Comparison of ENCODE assay signal across 20 cellular contexts in the genomic region with DNA sequence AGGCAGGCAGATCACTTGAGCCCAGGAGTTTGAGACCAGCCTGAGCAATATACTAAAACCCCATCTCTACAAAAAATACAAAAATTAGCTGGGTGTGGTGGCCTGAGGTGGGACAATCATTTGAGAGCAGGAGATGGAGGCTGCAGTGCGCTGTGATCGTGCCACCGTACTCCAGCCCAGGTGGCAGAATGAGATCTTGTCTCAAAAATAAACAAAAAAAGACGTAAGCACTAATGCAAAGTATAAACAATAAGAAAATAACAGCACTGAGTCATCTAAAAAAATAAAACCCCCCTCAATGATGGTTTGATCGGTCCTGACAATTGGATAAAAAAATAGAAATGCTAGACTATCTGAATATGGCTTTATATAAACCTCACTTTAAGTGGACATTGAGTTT. TPM values are rescaled to one million over a fixed set of nuclear protein-coding genes. Genes with fewer than 3 reads are reported as not detected.
DNase-seq lines count a peak whose midpoint lies in the region; ATAC-seq and TF ChIP-seq lines count a peak whose summit lies in the region.
"Had no signal": no experiment of that assay in that cellular context is flagged by ENCODE, and none has a peak within 500 bp of the region (broad histone marks: within the 10 kb centered on the region; RNA-seq: fewer than 3 reads in every experiment).

No MANE protein-coding gene starts in this region.

- H3K4me1 Mint-ChIP-seq in CD8-positive, alpha-beta memory T cell: peaks cover 76 to 82% (median 81%) of the 10 kb centered on the region in 3 donors
- H3K4me1 Mint-ChIP-seq in activated CD4-positive, alpha-beta memory T cell treated with anti-CD3 and anti-CD28 coated beads, Interleukin-2, amount 10 ng/mL, durations not matched to agents 7 days and 5 days: peaks cover 68% of the 10 kb centered on the region

- H3K9ac ChIP-seq in BLaER1: no peak overlapping the region

- H3K4me3 Mint-ChIP-seq in CD8-positive, alpha-beta memory T cell: peak overlapping the region; percentile 85 to 98 (median 95)
- H3K4me3 Mint-ChIP-seq in activated CD4-positive, alpha-beta memory T cell treated with anti-CD3 and anti-CD28 coated beads, Interleukin-2, amount 10 ng/mL, durations not matched to agents 7 days and 5 days: peak overlapping the region; percentile 83

- H3K27me3 ChIP-seq in BLaER1 (peaks cover 9% of the 10 kb centered on the region; the same call in 1 of the 2 replicates), lower lobe of right lung (ENCODE audit: low read depth) (no peaks in the 10 kb centered on the region)
- H3K27me3 ChIP-seq in CD8-positive, alpha-beta memory T cell (ENCODE audit: insufficient read depth, low read length, poor library complexity, severe bottlenecking): no peaks in the 10 kb centered on the region
- H3K27me3 ChIP-seq: esophagus squamous epithelium, heart left ventricle, pancreas had no signal

- no peaks in the 10 kb centered on the region for H3K9me3 ChIP-seq in BLaER1
- no peaks in the 10 kb centered on the region for H3K9me3 ChIP-seq in CD8-positive, alpha-beta memory T cell (ENCODE audit: low read length)
- H3K9me3 ChIP-seq in lower lobe of right lung: no peaks in the 10 kb centered on the region
- H3K9me3 ChIP-seq: esophagus squamous epithelium, heart left ventricle, pancreas had no signal

- intact Hi-C loops in lower lobe of right lung (cut with DNase I): loop anchor here (10.0 kb wide), 1 partner anchor 865 kb away; a partner anchor contains a TSS
- intact Hi-C loops in posterior cingulate gyrus (cut with DNase I): no loop called here

- H3K4me1 ChIP-seq in BLaER1: peaks cover 52% of the 10 kb centered on the region
- peaks cover 65% of the 10 kb centered on the region for H3K4me1 ChIP-seq in CD8-positive, alpha-beta memory T cell (ENCODE audit: insufficient read depth, low read length)
- peaks cover 59% of the 10 kb centered on the region for H3K4me1 ChIP-seq in lower lobe of right lung

- no peak for TF ChIP-seq CTCF in lower lobe of right lung (IDR thresholded peaks at IDR 0.05)

- peaks cover 0 to 59% (median 6%) of the 10 kb centered on the region in 3 donors for H3K36me3 Mint-ChIP-seq in CD8-positive, alpha-beta memory T cell
- peaks cover 32% of the 10 kb centered on the region for H3K36me3 Mint-ChIP-seq in activated CD4-positive, alpha-beta memory T cell treated with anti-CD3 and anti-CD28 coated beads, Interleukin-2, amount 10 ng/mL, durations not matched to agents 7 days and 5 days (ENCODE audit: low read depth)

- no peaks in the 10 kb centered on the region for H3K27me3 Mint-ChIP-seq in CD8-positive, alpha-beta memory T cell
- H3K27me3 Mint-ChIP-seq in activated CD4-positive, alpha-beta memory T cell treated with anti-CD3 and anti-CD28 coated beads, Interleukin-2, amount 10 ng/mL, durations not matched to agents 7 days and 5 days: no peaks in the 10 kb centered on the region

- H3K4me3 ChIP-seq in BLaER1 (no peak overlapping the region), lower lobe of right lung (peak overlapping the region; percentile 88)
- peak overlapping the region; percentile 85 for H3K4me3 ChIP-seq in CD8-positive, alpha-beta memory T cell (ENCODE audit: low read length)
- H3K4me3 ChIP-seq: pancreas had no signal

- H3K27ac ChIP-seq in BLaER1 (no peak overlapping the region), lower lobe of right lung (no peak overlapping the region)
- H3K27ac ChIP-seq in CD8-positive, alpha-beta memory T cell (ENCODE audit: low read depth, low read length): no peak overlapping the region
- H3K27ac ChIP-seq: esophagus squamous epithelium, heart left ventricle, HL-60, pancreas, VCaP had no signal

- POLR2A ChIA-PET in CD8-positive, alpha-beta memory T cell (lab: Charles Lee): no interaction called here
- POLR2A ChIA-PET in activated CD4-positive, alpha-beta memory T cell treated with anti-CD3 and anti-CD28 coated beads, Interleukin-2, amount 10 ng/mL, durations not matched to agents 7 days and 5 days (lab: Charles Lee): interaction anchor here (0.7 to 5.3 kb wide), 2 partner anchors 12 to 269 kb away, joined by 4 to 60 read pairs; a partner anchor contains a TSS
- POLR2A ChIA-PET in HEK293T (lab: Yijun Ruan, JAX): no interaction called here

- no peak for ATAC-seq in lower lobe of right lung
- ATAC-seq: heart left ventricle, Panc1, pancreas, SK-N-SH treated with all-trans-retinoic acid at 6 μM for 48 hours had no signal

- H3K9me3 Mint-ChIP-seq in CD8-positive, alpha-beta memory T cell: no peaks in the 10 kb centered on the region
- no peaks in the 10 kb centered on the region for H3K9me3 Mint-ChIP-seq in activated CD4-positive, alpha-beta memory T cell treated with anti-CD3 and anti-CD28 coated beads, Interleukin-2, amount 10 ng/mL, durations not matched to agents 7 days and 5 days
- H3K9me3 Mint-ChIP-seq: mesothelial cell of epicardium had no signal

- H3K36me3 ChIP-seq in BLaER1 (peaks cover 6% of the 10 kb centered on the region), lower lobe of right lung (no peaks in the 10 kb centered on the region)
- no peaks in the 10 kb centered on the region for H3K36me3 ChIP-seq in CD8-positive, alpha-beta memory T cell (ENCODE audit: insufficient read depth, low read length)
- H3K36me3 ChIP-seq: esophagus squamous epithelium, heart left ventricle, pancreas had no signal

- no peak for DNase-seq in CD8-positive, alpha-beta memory T cell
- DNase-seq in activated CD4-positive, alpha-beta memory T cell treated with anti-CD3 and anti-CD28 coated beads, Interleukin-2, amount 10 ng/mL, durations not matched to agents 7 days and 5 days: no peak
- DNase-seq in lower lobe of right lung (no peak), posterior cingulate gyrus (no peak), AML-193 (lab: John Stamatoyannopoulos, UW) (no peak), NCI-H226 (no peak), HEK293T (ENCODE audit: extremely low spot score) (no peak)
- DNase-seq: C1 segment of cervical spinal cord, cortex of kidney, esophagus squamous epithelium, heart left ventricle, NCI-H524, pancreas had no signal

- peak overlapping the region; percentile 38; the same call in 1 of the 2 replicates for H3K4me2 ChIP-seq in BLaER1

- CTCF ChIA-PET in CD8-positive, alpha-beta memory T cell (lab: Charles Lee): interaction anchor here (1.0 to 1.4 kb wide), 2 partner anchors 11 to 17 kb away, joined by 3 to 4 read pairs; no protein-coding TSS in a partner anchor
- CTCF ChIA-PET in activated CD4-positive, alpha-beta memory T cell treated with anti-CD3 and anti-CD28 coated beads, Interleukin-2, amount 10 ng/mL, durations not matched to agents 7 days and 5 days (lab: Charles Lee): interaction anchor here (3.2 to 3.3 kb wide), 2 partner anchors 16 to 268 kb away, joined by 14 to 29 read pairs; a partner anchor contains a TSS
- CTCF ChIA-PET in HEK293T (lab: Yijun Ruan, JAX): interaction anchor here (1.5 kb wide), 1 partner anchor 268 kb away, joined by 4 read pairs; a partner anchor contains a TSS

- peak overlapping the region; percentile 54 to 95 (median 87) for H3K27ac Mint-ChIP-seq in CD8-positive, alpha-beta memory T cell
- H3K27ac Mint-ChIP-seq in activated CD4-positive, alpha-beta memory T cell treated with anti-CD3 and anti-CD28 coated beads, Interleukin-2, amount 10 ng/mL, durations not matched to agents 7 days and 5 days: peak overlapping the region; percentile 64
- H3K27ac Mint-ChIP-seq: mesothelial cell of epicardium had no signal

- H4K20me1 ChIP-seq in BLaER1: peaks cover 78% of the 10 kb centered on the region

TF ChIP-seq in HEK293T, 16 proteins besides CTCF, POLR2A, EP300 and RAD21:
- TF ChIP-seq ARNT (IDR thresholded peaks at IDR 0.05) (no peak), CTBP1 (IDR thresholded peaks at IDR 0.05; ENCODE audit: borderline replicate concordance) (no peak), LEF1 (IDR thresholded peaks at IDR 0.05; ENCODE audit: borderline replicate concordance) (no peak), FOXM1 (IDR thresholded peaks at IDR 0.05; ENCODE audit: borderline replicate concordance) (no peak), SUZ12 (IDR thresholded peaks at IDR 0.05) (no peak), BHLHE40 (IDR thresholded peaks at IDR 0.05; ENCODE audit: borderline replicate concordance) (no peak), FOXK2 (IDR thresholded peaks at IDR 0.05) (no peak), ZNF384 (IDR thresholded peaks at IDR 0.05) (no peak)
- TF ChIP-seq, protein P1, sequence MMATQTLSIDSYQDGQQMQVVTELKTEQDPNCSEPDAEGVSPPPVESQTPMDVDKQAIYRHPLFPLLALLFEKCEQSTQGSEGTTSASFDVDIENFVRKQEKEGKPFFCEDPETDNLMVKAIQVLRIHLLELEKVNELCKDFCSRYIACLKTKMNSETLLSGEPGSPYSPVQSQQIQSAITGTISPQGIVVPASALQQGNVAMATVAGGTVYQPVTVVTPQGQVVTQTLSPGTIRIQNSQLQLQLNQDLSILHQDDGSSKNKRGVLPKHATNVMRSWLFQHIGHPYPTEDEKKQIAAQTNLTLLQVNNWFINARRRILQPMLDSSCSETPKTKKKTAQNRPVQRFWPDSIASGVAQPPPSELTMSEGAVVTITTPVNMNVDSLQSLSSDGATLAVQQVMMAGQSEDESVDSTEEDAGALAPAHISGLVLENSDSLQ (IDR thresholded peaks at IDR 0.05): no peak

RNA-seq across cellular contexts. Expression of a gene that starts 3.6 kb away (rescaled TPM):
- total RNA-seq in CD8-positive, alpha-beta memory T cell: 100 to 1,000 TPM; 106 to 109 TPM
- 209 TPM for polyA plus RNA-seq in CD8-positive, alpha-beta memory T cell
- total RNA-seq in activated CD4-positive, alpha-beta memory T cell treated with anti-CD3 and anti-CD28 coated beads, Interleukin-2, amount 10 ng/mL, durations not matched to agents 7 days and 5 days: 10 to 100 TPM; 75.0 to 81.8 TPM
- 51.8 TPM for total RNA-seq in lower lobe of right lung

RNA-seq across cellular contexts. Expression of a gene that starts 44.3 kb away (rescaled TPM):
- under 1 TPM in 1 of 2 experiments, not detected in 1; 0.20 TPM for total RNA-seq in CD8-positive, alpha-beta memory T cell
- not detected for polyA plus RNA-seq in CD8-positive, alpha-beta memory T cell
- total RNA-seq in activated CD4-positive, alpha-beta memory T cell treated with anti-CD3 and anti-CD28 coated beads, Interleukin-2, amount 10 ng/mL, durations not matched to agents 7 days and 5 days: not detected
- 91.6 TPM for total RNA-seq in lower lobe of right lung
- polyA plus RNA-seq: keratinocyte had no signal

Comparison
In these comparisons a context has a peak if more than half of its experiments do, and no peak if none do; other contexts are left out.
1. RNA of a gene that starts 44.3 kb away (total RNA-seq): 91.6 TPM in lower lobe of right lung (single experiment); 0.20 TPM in CD8-positive, alpha-beta memory T cell and not detected in activated CD4-positive, alpha-beta memory T cell treated with anti-CD3 and anti-CD28 coated beads, Interleukin-2, amount 10 ng/mL, durations not matched to agents 7 days and 5 days; every median in the first group is over 10 times any median in the second.